In the genomic region with DNA sequence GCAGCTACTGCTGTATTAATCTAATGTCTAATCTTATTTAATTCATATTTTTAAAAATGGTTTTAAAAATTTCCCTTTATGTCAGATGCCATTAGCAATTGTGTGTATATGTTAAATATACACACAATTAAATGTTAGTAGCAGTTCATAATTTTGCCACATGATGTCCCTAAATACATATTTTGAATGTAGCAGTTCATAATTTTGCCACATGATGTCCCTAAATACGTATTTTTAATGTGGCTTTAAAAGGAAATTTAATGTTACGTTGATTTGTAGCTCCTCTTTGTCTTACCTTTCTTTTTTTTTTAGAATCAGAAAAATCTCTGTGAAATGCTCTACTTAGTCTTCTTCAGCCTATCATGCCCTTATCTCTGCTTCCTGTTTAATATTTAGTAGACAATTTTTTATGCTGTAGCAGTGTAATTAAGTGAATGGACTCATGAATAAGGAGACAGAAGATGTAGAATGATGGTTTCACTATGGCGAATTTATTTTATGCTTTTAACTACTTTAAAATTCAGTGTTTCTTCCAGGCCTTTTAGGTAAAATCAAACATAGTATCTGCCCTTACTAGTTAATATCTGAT, we compare ENCODE assay signal across 11 cellular contexts. TPM values are rescaled to one million over a fixed set of nuclear protein-coding genes. Genes with fewer than 3 reads are reported as not detected.
A peak's percentile ranks its signal among the peaks of the same experiment; 100 is the strongest.
DNase-seq lines count a peak whose midpoint lies in the region; ATAC-seq and TF ChIP-seq lines count a peak whose summit lies in the region.
"Had no signal": no experiment of that assay in that cellular context is flagged by ENCODE, and none has a peak within 500 bp of the region (broad histone marks: within the 10 kb centered on the region; RNA-seq: fewer than 3 reads in every experiment).

No MANE protein-coding gene starts in this region.

- peak overlapping the region; percentile 25; the same call in 1 of the 2 replicates for H3K4me2 ChIP-seq in MM.1S (ENCODE audit: low read depth, low read length)

- peak; percentile 64 for ATAC-seq in GM21737 (IDR thresholded peaks at IDR 0.05; ENCODE audit: unreplicated experiment)

- no peaks in the 10 kb centered on the region for H3K79me2 ChIP-seq in MM.1S (ENCODE audit: low read length)

- H3K4me1 Mint-ChIP-seq in brain (no peaks in the 10 kb centered on the region), mesothelial cell of epicardium (no peaks in the 10 kb centered on the region)
- H3K4me1 Mint-ChIP-seq: activated naive CD8-positive, alpha-beta T cell treated with anti-CD3 and anti-CD28 coated beads, Interleukin-2, amount 10 ng/mL, durations not matched to agents 7 days and 5 days had no signal

- H3F3A ChIP-seq in MM.1S (ENCODE audit: insufficient read depth, low read length) = no peaks in the 10 kb centered on the region

- no peaks in the 10 kb centered on the region for H3K9me3 ChIP-seq in MM.1S (replicated peaks; ENCODE audit: insufficient read depth, low read length)
- H3K9me3 ChIP-seq: BLaER1 treated with 17β-estradiol and CSF1 and Interleukin-3, amounts not matched to agents 10 nM and 100 nM had no signal

- H3K4me3 Mint-ChIP-seq in brain (no peak overlapping the region), mesothelial cell of epicardium (no peak overlapping the region)
- H3K4me3 Mint-ChIP-seq: activated naive CD8-positive, alpha-beta T cell treated with anti-CD3 and anti-CD28 coated beads, Interleukin-2, amount 10 ng/mL, durations not matched to agents 7 days and 5 days; stimulated activated naive CD8-positive, alpha-beta T cell treated with anti-CD3 and anti-CD28 coated beads, Interleukin-15, Interleukin-2, amounts not matched to agents 100 ng/mL and 50 ng/mL, for 24 hours had no signal

- no peak overlapping the region for H3K9ac ChIP-seq in MM.1S (ENCODE audit: low read length)
- H3K9ac ChIP-seq: BLaER1 treated with 17β-estradiol and CSF1 and Interleukin-3, amounts not matched to agents 10 nM and 100 nM had no signal

- H3K4me3 ChIP-seq in MM.1S (ENCODE audit: low read length) = no peak overlapping the region
- H3K4me3 ChIP-seq: BLaER1 treated with 17β-estradiol and CSF1 and Interleukin-3, amounts not matched to agents 10 nM and 100 nM had no signal

- H3K4me1 ChIP-seq in MM.1S (ENCODE audit: low read length) = no peaks in the 10 kb centered on the region
- H3K4me1 ChIP-seq: BLaER1 treated with 17β-estradiol and CSF1 and Interleukin-3, amounts not matched to agents 10 nM and 100 nM had no signal

- H3K27ac Mint-ChIP-seq in brain = no peak overlapping the region
- H3K27ac Mint-ChIP-seq in mesothelial cell of epicardium = no peak overlapping the region
- H3K27ac Mint-ChIP-seq: activated naive CD8-positive, alpha-beta T cell treated with anti-CD3 and anti-CD28 coated beads, Interleukin-2, amount 10 ng/mL, durations not matched to agents 7 days and 5 days; stimulated activated naive CD8-positive, alpha-beta T cell treated with anti-CD3 and anti-CD28 coated beads, Interleukin-15, Interleukin-2, amounts not matched to agents 100 ng/mL and 50 ng/mL, for 24 hours had no signal

- TF ChIP-seq CTCF in MM.1S (IDR thresholded peaks at IDR 0.05; ENCODE audit: low read length) (peak; percentile 84), brain (conservative IDR thresholded peaks at IDR 0.05) (peak; percentile 90 to 97), mesothelial cell of epicardium (IDR thresholded peaks at IDR 0.05; ENCODE audit: unreplicated experiment) (peak; percentile 74)

- H4K20me1 ChIP-seq in MM.1S (ENCODE audit: insufficient read depth, low read length) = no peaks in the 10 kb centered on the region
- H4K20me1 ChIP-seq: BLaER1 treated with 17β-estradiol and CSF1 and Interleukin-3, amounts not matched to agents 10 nM and 100 nM had no signal

- H3K36me3 Mint-ChIP-seq in brain (no peaks in the 10 kb centered on the region), mesothelial cell of epicardium (no peaks in the 10 kb centered on the region)
- H3K36me3 Mint-ChIP-seq: activated naive CD8-positive, alpha-beta T cell treated with anti-CD3 and anti-CD28 coated beads, Interleukin-2, amount 10 ng/mL, durations not matched to agents 7 days and 5 days had no signal

- H3K27me3 ChIP-seq in MM.1S (replicated peaks; ENCODE audit: insufficient read depth, low read length) = no peaks in the 10 kb centered on the region
- H3K27me3 ChIP-seq: BLaER1 treated with 17β-estradiol and CSF1 and Interleukin-3, amounts not matched to agents 10 nM and 100 nM had no signal

- DNase-seq in DMS153 treated with DMSO at 0.1 percent for 48 hours (lab: John Stamatoyannopoulos, UW; ENCODE audit: unreplicated experiment) = peak; percentile 1
- DNase-seq in DMS153 (lab: John Stamatoyannopoulos, UW) = no peak
- DNase-seq in MM.1S = peak; percentile 65
- DNase-seq in mesothelial cell of epicardium (ENCODE audit: low spot score in 2 of 2, unreplicated experiment in 2 of 2) = no peak
- DNase-seq in NCI-H345 treated with DMSO at 0.1 percent for 48 hours (lab: John Stamatoyannopoulos, UW; ENCODE audit: unreplicated experiment) = no peak
- DNase-seq in activated CD8-positive, alpha-beta memory T cell treated with anti-CD3 and anti-CD28 coated beads for 24 hours = no peak
- DNase-seq: activated naive CD8-positive, alpha-beta T cell treated with anti-CD3 and anti-CD28 coated beads, Interleukin-2, amount 10 ng/mL, durations not matched to agents 7 days and 5 days had no signal

- H3K9me3 Mint-ChIP-seq in brain (peaks cover 0 to 4% (median 0%) of the 10 kb centered on the region in 5 experiments), mesothelial cell of epicardium (no peaks in the 10 kb centered on the region)
- H3K9me3 Mint-ChIP-seq: activated naive CD8-positive, alpha-beta T cell treated with anti-CD3 and anti-CD28 coated beads, Interleukin-2, amount 10 ng/mL, durations not matched to agents 7 days and 5 days; stimulated activated naive CD8-positive, alpha-beta T cell treated with anti-CD3 and anti-CD28 coated beads, Interleukin-15, Interleukin-2, amounts not matched to agents 100 ng/mL and 50 ng/mL, for 24 hours had no signal

- H3K9me2 ChIP-seq in MM.1S (replicated peaks; ENCODE audit: insufficient read depth, low read length) = no peaks in the 10 kb centered on the region

- no peaks in the 10 kb centered on the region for H3K36me3 ChIP-seq in MM.1S (replicated peaks; ENCODE audit: insufficient read depth, low read length)
- H3K36me3 ChIP-seq: BLaER1 treated with 17β-estradiol and CSF1 and Interleukin-3, amounts not matched to agents 10 nM and 100 nM had no signal

- H3K27me3 Mint-ChIP-seq in brain = peaks cover 1% of the 10 kb centered on the region
- H3K27me3 Mint-ChIP-seq in mesothelial cell of epicardium (ENCODE audit: low read depth) = peaks cover 3% of the 10 kb centered on the region
- H3K27me3 Mint-ChIP-seq: stimulated activated naive CD8-positive, alpha-beta T cell treated with anti-CD3 and anti-CD28 coated beads, Interleukin-15, Interleukin-2, amounts not matched to agents 100 ng/mL and 50 ng/mL, for 24 hours had no signal

- no peak overlapping the region for H3K27ac ChIP-seq in MM.1S (ENCODE audit: low read length)
- H3K27ac ChIP-seq: BLaER1 treated with 17β-estradiol and CSF1 and Interleukin-3, amounts not matched to agents 10 nM and 100 nM had no signal

- H2AFZ ChIP-seq in MM.1S (ENCODE audit: low read length) = peak overlapping the region; percentile 52; the same call in 1 of the 2 replicates

RNA-seq across cellular contexts. Expression of a gene that starts 26.1 kb away (rescaled TPM):
- not detected for polyA plus RNA-seq in brain (ENCODE audit: insufficient read depth, low read depth, low replicate concordance)
- 0.33 to 0.43 TPM (median 0.36 TPM) in 3 replicates for total RNA-seq in mesothelial cell of epicardium
- total RNA-seq: activated naive CD8-positive, alpha-beta T cell treated with anti-CD3 and anti-CD28 coated beads, Interleukin-2, amount 10 ng/mL, durations not matched to agents 7 days and 5 days had no signal

Comparison
In these comparisons a context has a peak if more than half of its experiments do, and no peak if none do; other contexts are left out.
1. DNase-seq: peak in DMS153 treated with DMSO at 0.1 percent for 48 hours (single experiment) and MM.1S (single experiment); none in DMS153 (single experiment), mesothelial cell of epicardium (0 of 2), NCI-H345 treated with DMSO at 0.1 percent for 48 hours (single experiment) and activated CD8-positive, alpha-beta memory T cell treated with anti-CD3 and anti-CD28 coated beads for 24 hours (single experiment).
2. Peak in every context shown above with its lines, with median percentiles within 50 percentile points of each other: CTCF ChIP-seq.